Comparison of ENCODE assay signal across 12 cellular contexts in the genomic region with DNA sequence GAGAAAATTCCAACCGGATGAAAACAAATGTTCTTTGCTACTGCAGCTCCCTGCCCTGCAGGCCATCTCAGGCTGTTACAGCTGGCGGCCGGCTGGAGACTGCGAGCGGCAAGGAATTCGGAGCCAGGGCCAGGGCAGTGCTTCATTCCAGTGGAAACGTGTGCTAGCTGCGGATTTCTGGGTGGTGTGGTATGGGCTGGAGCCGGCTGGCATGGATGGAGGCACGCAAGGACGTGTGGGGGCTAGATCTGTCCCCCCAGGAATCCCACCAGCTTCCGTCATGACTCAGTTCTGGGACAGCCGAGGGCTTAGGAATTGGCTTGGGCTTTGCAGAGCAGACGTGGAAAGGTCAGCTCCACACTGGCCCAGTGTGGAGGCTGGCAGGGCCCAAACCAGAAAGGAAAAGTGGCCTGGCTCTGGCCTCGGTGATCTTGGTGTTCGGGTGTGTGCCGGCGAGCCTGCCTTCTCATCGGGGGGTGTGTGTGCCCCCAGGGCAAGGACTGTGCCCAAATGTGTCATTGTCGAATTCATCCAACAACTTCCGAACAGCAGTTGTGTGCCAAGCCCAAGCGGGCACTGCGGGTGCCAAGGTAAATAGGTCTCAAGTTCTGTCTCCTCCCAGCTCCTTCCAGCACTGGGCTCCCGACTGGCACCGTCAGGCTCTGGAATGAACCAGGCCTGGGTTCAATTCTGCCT. TPM values are rescaled to one million over a fixed set of nuclear protein-coding genes. Genes with fewer than 3 reads are reported as not detected.
A peak's percentile ranks its signal among the peaks of the same experiment; 100 is the strongest.
DNase-seq lines count a peak whose midpoint lies in the region; ATAC-seq, FAIRE-seq and TF ChIP-seq lines count a peak whose summit lies in the region.
"Had no signal": no experiment of that assay in that cellular context is flagged by ENCODE, and none has a peak within 500 bp of the region (broad histone marks: within the 10 kb centered on the region; RNA-seq: fewer than 3 reads in every experiment).

No MANE protein-coding gene starts in this region.

- TF ChIP-seq POLR2A in H54 (IDR thresholded peaks at IDR 0.05; ENCODE audit: low read depth, low read length), result no peak
- TF ChIP-seq POLR2A in spleen (IDR thresholded peaks at IDR 0.05), result no peak

- intact Hi-C loops in left ventricle myocardium inferior (cut with micrococcal nuclease) (no loop called here), spleen (cut with DNase I; ENCODE audit: low total_unique reads) (no loop called here)

- FAIRE-seq in H54 (lab: Jason Lieb, UNC), result peak; percentile 50
- FAIRE-seq: pancreas had no signal

- TF ChIP-seq CTCF in left ventricle myocardium inferior (IDR thresholded peaks at IDR 0.05; ENCODE audit: borderline replicate concordance) (peak; percentile 54), spleen (IDR thresholded peaks at IDR 0.05 in 8 of 11, conservative IDR thresholded peaks at IDR 0.05 in 3 of 11) (no peak)

- no peak overlapping the region for H3K4me3 ChIP-seq in left ventricle myocardium inferior
- H3K4me3 ChIP-seq in spleen, result no peak overlapping the region
- H3K4me3 ChIP-seq: pancreas had no signal

- DNase-seq in H54 (ENCODE audit: insufficient read length, low spot score) (peak; percentile 51), astrocyte of the hippocampus (ENCODE audit: low read depth, low spot score) (peak; percentile 93), left ventricle myocardium inferior (peak; percentile 56), spleen (peak; percentile 64), DMS 273 (lab: John Stamatoyannopoulos, UW; ENCODE audit: unreplicated experiment) (no peak)
- no peak for DNase-seq in activated effector memory CD4-positive, alpha-beta T cell treated with anti-CD3 and anti-CD28 coated beads, Interleukin-2, amount 50 U/mL, for 16 hours
- DNase-seq in activated CD4-positive, alpha-beta T cell treated with anti-CD3 and anti-CD28 coated beads, Interleukin-2, amount 50 U/mL, for 4 hours, result no peak
- DNase-seq: activated CD4-positive, alpha-beta memory T cell treated with anti-CD3 and anti-CD28 coated beads for 36 hours; effector memory CD8-positive, alpha-beta T cell; NCI-H2227 treated with DMSO at 0.1 percent for 48 hours had no signal

- H3K9me3 ChIP-seq in left ventricle myocardium inferior (replicated peaks), result no peaks in the 10 kb centered on the region
- H3K9me3 ChIP-seq in spleen, result no peaks in the 10 kb centered on the region
- H3K9me3 ChIP-seq: pancreas had no signal

- peaks cover 68% of the 10 kb centered on the region for H3K4me1 ChIP-seq in left ventricle myocardium inferior
- H3K4me1 ChIP-seq in spleen, result peaks cover 0 to 20% (median 8%) of the 10 kb centered on the region in 6 donors
- H3K4me1 ChIP-seq: pancreas had no signal

- 82 to 93% (median 85%) methylated on average over 23 to 25 of the region's 25 CpGs for WGBS in spleen, 5 donors

- H3K27me3 ChIP-seq in left ventricle myocardium inferior (ENCODE audit: low read depth) (no peaks in the 10 kb centered on the region), spleen (replicated peaks in 1 of 7) (peaks cover 0 to 40% (median 0%) of the 10 kb centered on the region in 7 donors)
- H3K27me3 ChIP-seq: pancreas had no signal

- ATAC-seq in GM21515 (IDR thresholded peaks at IDR 0.05; ENCODE audit: unreplicated experiment), result no peak
- ATAC-seq: effector memory CD8-positive, alpha-beta T cell had no signal

- peak overlapping the region; percentile 79 for H3K27ac ChIP-seq in left ventricle myocardium inferior (replicated peaks)
- H3K27ac ChIP-seq in spleen, result no peak overlapping the region
- H3K27ac ChIP-seq: pancreas had no signal

- H3K36me3 ChIP-seq in left ventricle myocardium inferior (no peaks in the 10 kb centered on the region), spleen (no peaks in the 10 kb centered on the region)
- H3K36me3 ChIP-seq: pancreas had no signal

RNA-seq across cellular contexts. Expression of a gene that starts 48.1 kb away (rescaled TPM):
- total RNA-seq in left ventricle myocardium inferior, result 1.3 TPM
- under 1 TPM; 0.11 to 0.47 (median 0.26) TPM for total RNA-seq in spleen
- polyA plus RNA-seq in spleen, result under 1 TPM; 0.10 to 0.35 (median 0.15) TPM
- total RNA-seq: activated CD4-positive, alpha-beta memory T cell treated with anti-CD3 and anti-CD28 coated beads for 36 hours had no signal

Comparison
In these comparisons a context has a peak if more than half of its experiments do, and no peak if none do; other contexts are left out.
1. DNase-seq: peak in H54 (single experiment), astrocyte of the hippocampus (single experiment), left ventricle myocardium inferior (single experiment) and spleen (single experiment); none in activated effector memory CD4-positive, alpha-beta T cell treated with anti-CD3 and anti-CD28 coated beads, Interleukin-2, amount 50 U/mL, for 16 hours (single experiment), DMS 273 (single experiment) and activated CD4-positive, alpha-beta T cell treated with anti-CD3 and anti-CD28 coated beads, Interleukin-2, amount 50 U/mL, for 4 hours (0 of 2).